In the genomic region with DNA sequence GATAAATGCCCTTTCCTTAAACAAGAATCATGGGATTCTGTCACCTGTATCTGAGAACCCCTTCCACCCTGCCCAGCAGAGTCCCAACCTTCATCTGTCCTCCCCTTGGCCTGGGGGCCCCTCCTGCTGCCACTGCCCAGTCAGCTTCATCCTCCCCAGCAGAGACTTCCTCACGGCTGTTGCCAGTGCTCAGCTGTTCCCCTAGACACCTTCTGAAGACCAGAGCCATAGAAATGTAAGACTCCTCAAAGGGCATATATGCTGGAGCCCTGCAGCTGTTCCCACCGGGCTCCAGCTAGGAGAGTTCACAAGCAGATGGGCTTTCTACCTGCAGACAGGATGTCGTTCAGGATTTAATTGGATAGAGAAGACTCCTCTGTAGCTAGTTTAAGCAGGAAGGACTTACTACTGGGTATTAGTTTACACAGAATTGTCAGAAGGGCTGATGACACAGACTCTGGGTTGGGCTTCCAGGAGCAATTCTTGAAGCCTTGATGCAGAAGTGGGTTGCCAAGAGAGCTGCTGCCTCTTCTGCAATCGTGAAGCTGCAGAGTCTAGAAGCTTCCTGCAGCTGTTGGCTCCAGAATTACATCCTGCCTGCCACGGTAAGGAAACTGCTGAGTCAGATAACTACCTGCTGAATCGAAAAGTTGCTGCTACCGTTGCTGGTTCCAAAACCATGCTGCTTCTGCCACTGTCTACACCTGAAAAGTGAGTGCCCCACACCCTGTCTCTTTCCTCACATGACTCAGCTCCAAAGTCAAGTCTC, we compare ENCODE assay signal across 11 cellular contexts. TPM values are rescaled to one million over a fixed set of nuclear protein-coding genes. Genes with fewer than 3 reads are reported as not detected.
DNase-seq lines count a peak whose midpoint lies in the region; ATAC-seq and TF ChIP-seq lines count a peak whose summit lies in the region.
"Had no signal": no experiment of that assay in that cellular context is flagged by ENCODE, and none has a peak within 500 bp of the region (broad histone marks: within the 10 kb centered on the region; RNA-seq: fewer than 3 reads in every experiment).

No MANE protein-coding gene starts in this region.

- 8% methylated on average over 5 of the region's 7 CpGs for WGBS in right lobe of liver (ENCODE audit: insufficient coverage, low coverage, low lambda C conversion rate, missing lambda C conversion rate)

- no peak for TF ChIP-seq POLR2A in right lobe of liver (IDR thresholded peaks at IDR 0.05)

- intact Hi-C loops in right lobe of liver (cut with DNase I) = no loop called here
- intact Hi-C loops in Caco-2 (cut with micrococcal nuclease; ENCODE audit: unreplicated experiment) = no loop called here

- H3K4me1 ChIP-seq in right lobe of liver = peaks cover 0 to 7% (median 0%) of the 10 kb centered on the region in 4 donors
- peaks cover 10% of the 10 kb centered on the region; the same call in 1 of the 2 replicates for H3K4me1 ChIP-seq in Caco-2

- H3K27ac ChIP-seq in right lobe of liver = no peak overlapping the region
- H3K27ac ChIP-seq: SK-N-MC had no signal

- ATAC-seq in activated CD8-positive, alpha-beta T cell treated with anti-CD3 and anti-CD28 coated beads, Interleukin-2, amount 10 ng/mL, durations not matched to agents 7 days and 5 days = peak; percentile 27
- ATAC-seq in right lobe of liver (peak in 3 of 4 donors; percentile 16 to 71 (median 36)), HG03025 (IDR thresholded peaks at IDR 0.05; ENCODE audit: low FRiP score, unreplicated experiment) (no peak)

- H3K27me3 Mint-ChIP-seq in activated CD8-positive, alpha-beta T cell treated with anti-CD3 and anti-CD28 coated beads, Interleukin-2, amount 10 ng/mL, durations not matched to agents 7 days and 5 days (ENCODE audit: low read depth) = peaks cover 39% of the 10 kb centered on the region
- H3K27me3 Mint-ChIP-seq in Caco-2 (ENCODE audit: insufficient read depth, unreplicated experiment) = no peaks in the 10 kb centered on the region

- H3K4me3 Mint-ChIP-seq in activated CD8-positive, alpha-beta T cell treated with anti-CD3 and anti-CD28 coated beads, Interleukin-2, amount 10 ng/mL, durations not matched to agents 7 days and 5 days = no peak overlapping the region
- H3K4me3 Mint-ChIP-seq in Caco-2 (ENCODE audit: unreplicated experiment) = no peak overlapping the region

- POLR2A ChIA-PET in activated CD8-positive, alpha-beta T cell treated with anti-CD3 and anti-CD28 coated beads, Interleukin-2, amount 10 ng/mL, durations not matched to agents 7 days and 5 days (lab: Charles Lee) = interaction anchor here (0.8 to 3.1 kb wide), 3 partner anchors 42 to 54 kb away, joined by 3 to 22 read pairs (median 3); no protein-coding TSS in a partner anchor
- POLR2A ChIA-PET in Caco-2 (lab: Charles Lee) = no interaction called here

- no peak for TF ChIP-seq CTCF in right lobe of liver (IDR thresholded peaks at IDR 0.05)
- TF ChIP-seq CTCF in Caco-2 (IDR thresholded peaks at IDR 0.05; ENCODE audit: insufficient read depth in 1 of 2, low read depth in 1 of 2, low read length in 1 of 2, severe bottlenecking in 1 of 2, unreplicated experiment in 1 of 2) = no peak

- peak overlapping the region; percentile 36 for H3K27ac Mint-ChIP-seq in activated CD8-positive, alpha-beta T cell treated with anti-CD3 and anti-CD28 coated beads, Interleukin-2, amount 10 ng/mL, durations not matched to agents 7 days and 5 days
- no peak overlapping the region for H3K27ac Mint-ChIP-seq in Caco-2 (ENCODE audit: unreplicated experiment)

- H3K4me1 Mint-ChIP-seq in activated CD8-positive, alpha-beta T cell treated with anti-CD3 and anti-CD28 coated beads, Interleukin-2, amount 10 ng/mL, durations not matched to agents 7 days and 5 days (ENCODE audit: low read depth) = peaks cover 64% of the 10 kb centered on the region
- H3K4me1 Mint-ChIP-seq in Caco-2 (ENCODE audit: low read depth, unreplicated experiment) = no peaks in the 10 kb centered on the region

- H3K36me3 ChIP-seq in right lobe of liver (no peaks in the 10 kb centered on the region), Caco-2 (ENCODE audit: control insufficient read depth, insufficient read depth, low read length) (no peaks in the 10 kb centered on the region)

- H3K27me3 ChIP-seq in right lobe of liver (no peaks in the 10 kb centered on the region), Caco-2 (replicated peaks; ENCODE audit: control insufficient read depth, insufficient read depth, low read length) (no peaks in the 10 kb centered on the region)

- H3K9me3 ChIP-seq in right lobe of liver (no peaks in the 10 kb centered on the region), Caco-2 (no peaks in the 10 kb centered on the region)

- peaks cover 6% of the 10 kb centered on the region for H3K9me3 Mint-ChIP-seq in activated CD8-positive, alpha-beta T cell treated with anti-CD3 and anti-CD28 coated beads, Interleukin-2, amount 10 ng/mL, durations not matched to agents 7 days and 5 days (ENCODE audit: insufficient read depth)
- peaks cover 5% of the 10 kb centered on the region for H3K9me3 Mint-ChIP-seq in Caco-2 (ENCODE audit: unreplicated experiment)

- no TSS peak for BruUV-seq in Caco-2 (replicated peaks; lab: Mats Ljungman, UMichigan)

- H3K4me3 ChIP-seq in right lobe of liver = no peak overlapping the region
- no peak overlapping the region for H3K4me3 ChIP-seq in Caco-2 (ENCODE audit: low read depth, low read length)
- H3K4me3 ChIP-seq: SK-N-MC had no signal

- CTCF ChIA-PET in activated CD8-positive, alpha-beta T cell treated with anti-CD3 and anti-CD28 coated beads, Interleukin-2, amount 10 ng/mL, durations not matched to agents 7 days and 5 days (lab: Charles Lee) = interaction anchor here (0.7 to 2.2 kb wide), 11 partner anchors 11 to 294 kb away, joined by 3 to 14 read pairs (median 5); partner anchors contain the start of gene UQCC2
- CTCF ChIA-PET in Caco-2 (lab: Charles Lee) = no interaction called here

- DNase-seq in GM03348 (ENCODE audit: low spot score) (peak; percentile 59), NCI-H1436 treated with DMSO at 0.1 percent for 48 hours (lab: John Stamatoyannopoulos, UW) (peak; percentile 22), right lobe of liver (peak in 1 of 3 donors; percentile 48), mesenteric fat pad (ENCODE audit: low spot score) (no peak), medulla oblongata (ENCODE audit: extremely low spot score) (no peak), Caco-2 (no peak)
- peak; percentile 68 for DNase-seq in activated CD8-positive, alpha-beta T cell treated with anti-CD3 and anti-CD28 coated beads, Interleukin-2, amount 10 ng/mL, durations not matched to agents 7 days and 5 days

- no peaks in the 10 kb centered on the region for H3K36me3 Mint-ChIP-seq in activated CD8-positive, alpha-beta T cell treated with anti-CD3 and anti-CD28 coated beads, Interleukin-2, amount 10 ng/mL, durations not matched to agents 7 days and 5 days (ENCODE audit: low read depth)
- no peaks in the 10 kb centered on the region for H3K36me3 Mint-ChIP-seq in Caco-2 (ENCODE audit: insufficient read depth, unreplicated experiment)

RNA-seq across cellular contexts. Expression of gene MLN, which starts 57.1 kb away (rescaled TPM):
- not detected for total RNA-seq in activated CD8-positive, alpha-beta T cell treated with anti-CD3 and anti-CD28 coated beads, Interleukin-2, amount 10 ng/mL, durations not matched to agents 7 days and 5 days
- total RNA-seq in right lobe of liver (not detected), mesenteric fat pad (not detected), Caco-2 (2022) (not detected in 2 replicates)
- total RNA-seq: astrocyte, mononuclear cell had no signal

Comparison
In these comparisons a context has a peak if more than half of its experiments do, and no peak if none do; other contexts are left out.
1. DNase-seq: peak in GM03348 (single experiment), NCI-H1436 treated with DMSO at 0.1 percent for 48 hours (single experiment) and activated CD8-positive, alpha-beta T cell treated with anti-CD3 and anti-CD28 coated beads, Interleukin-2, amount 10 ng/mL, durations not matched to agents 7 days and 5 days (single experiment); none in mesenteric fat pad (single experiment), medulla oblongata (single experiment) and Caco-2 (0 of 2).